9 cellular contexts compared by ENCODE assay signal in genomic region chr17:38451840-38452529, GRCh38. TPM values are rescaled to one million over a fixed set of nuclear protein-coding genes. Genes with fewer than 3 reads are reported as not detected.
A peak's percentile ranks its signal among the peaks of the same experiment; 100 is the strongest.
DNase-seq lines count a peak whose midpoint lies in the region; ATAC-seq and TF ChIP-seq lines count a peak whose summit lies in the region.
"Had no signal": no experiment of that assay in that cellular context is flagged by ENCODE, and none has a peak within 500 bp of the region (broad histone marks: within the 10 kb centered on the region; RNA-seq: fewer than 3 reads in every experiment).

No MANE protein-coding gene starts in this region.

- DNase-seq in AG10803 (ENCODE audit: low read depth) (peak; percentile 94), PC-9 (peak in 1 of 2 experiments; percentile 68), nephron progenitor cell (peak; percentile 46), HuH-7 (ENCODE audit: low spot score) (no peak), NOMO-1 treated with dmso at 0.1 percent for 144 hours (lab: John Stamatoyannopoulos, UW; ENCODE audit: unreplicated experiment) (no peak), NCI-H748 treated with DMSO at 0.1 percent for 48 hours (lab: John Stamatoyannopoulos, UW) (no peak)
- DNase-seq: MM.1S had no signal

- POLR2A ChIA-PET in PC-9 (lab: Charles Lee; ENCODE audit: unreplicated experiment) = interaction anchor here (0.5 to 2.4 kb wide), 11 partner anchors 9 to 1700 kb away, joined by 3 to 53 read pairs (median 5); no protein-coding TSS in a partner anchor

- TF ChIP-seq CTCF in AG10803 (conservative IDR thresholded peaks at IDR 0.05; ENCODE audit: low read length) (no peak), PC-9 (conservative IDR thresholded peaks at IDR 0.05) (no peak), nephron progenitor cell (IDR thresholded peaks at IDR 0.05) (no peak)

- H3K9me2 ChIP-seq in PC-9 (ENCODE audit: insufficient read depth) = no peaks in the 10 kb centered on the region

- H3K4me3 ChIP-seq in AG10803 (ENCODE audit: low read length) (peak overlapping the region; percentile 70), PC-9 (no peak overlapping the region), esophagus (ENCODE audit: low read depth in 1 of 2, low read length in 2 of 2) (peak overlapping the region in 1 of 2 donors; percentile 45)

- H3K27ac ChIP-seq in PC-9 (peak overlapping the region; percentile 81), esophagus (ENCODE audit: low read depth in 2 of 2, low read length in 1 of 2) (peak overlapping the region; percentile 54 to 92)

- CTCF ChIA-PET in PC-9 (lab: Charles Lee) = interaction anchor here (0.6 to 1.9 kb wide), 3 partner anchors 13 to 794 kb away, joined by 3 to 11 read pairs (median 6); no protein-coding TSS in a partner anchor

- intact Hi-C loops in PC-9 (cut with micrococcal nuclease; ENCODE audit: unreplicated experiment) = loop anchor here (1.0 to 5.0 kb wide), 2 partner anchors 23 to 415 kb away; no protein-coding TSS in a partner anchor

- H3K27me3 Mint-ChIP-seq in nephron progenitor cell (ENCODE audit: low read depth, poor library complexity) = peaks cover 3% of the 10 kb centered on the region

- ATAC-seq in GM21447 (IDR thresholded peaks at IDR 0.05; ENCODE audit: unreplicated experiment) = no peak

- peak overlapping the region; percentile 88 for H3K4me3 Mint-ChIP-seq in nephron progenitor cell

- no peaks in the 10 kb centered on the region for H3K36me3 Mint-ChIP-seq in nephron progenitor cell (ENCODE audit: low read depth)

- H3K9me3 ChIP-seq in PC-9 (ENCODE audit: insufficient read depth, low read depth) (no peaks in the 10 kb centered on the region), esophagus (ENCODE audit: control insufficient read depth in 2 of 2, insufficient read depth in 1 of 2, low read depth in 1 of 2, low read length in 1 of 2) (no peaks in the 10 kb centered on the region)

- no peaks in the 10 kb centered on the region for H3K9me3 Mint-ChIP-seq in nephron progenitor cell

- H3K4me1 ChIP-seq in PC-9 (replicated peaks; ENCODE audit: insufficient read depth) = peaks cover 88% of the 10 kb centered on the region
- peaks cover 18 to 57% of the 10 kb centered on the region in 2 donors for H3K4me1 ChIP-seq in esophagus (ENCODE audit: control insufficient read depth in 2 of 2, insufficient read depth in 2 of 2, low read length in 1 of 2)

- H3K4me1 Mint-ChIP-seq in nephron progenitor cell = peaks cover 81% of the 10 kb centered on the region

- peaks cover 18% of the 10 kb centered on the region for H4K20me1 ChIP-seq in PC-9 (ENCODE audit: insufficient read depth)

- WGBS in esophagus, 2 donors = 28 to 35% methylated on average over 15 to 18 of the region's 18 CpGs

- H3K79me2 ChIP-seq in PC-9 (ENCODE audit: low read depth) = peaks cover 39% of the 10 kb centered on the region

- peak overlapping the region; percentile 24 for H3K27ac Mint-ChIP-seq in nephron progenitor cell

- no peak overlapping the region for H2AFZ ChIP-seq in PC-9

- H3K36me3 ChIP-seq in PC-9 (ENCODE audit: low read depth) (no peaks in the 10 kb centered on the region), esophagus (ENCODE audit: control insufficient read depth in 2 of 2, insufficient read depth in 2 of 2, low read length in 1 of 2) (peaks cover 0 to 2% of the 10 kb centered on the region in 2 donors)

- H3K4me2 ChIP-seq in PC-9 = peak overlapping the region; percentile 49

- H3K27me3 ChIP-seq in PC-9 (ENCODE audit: insufficient read depth, low read depth) (no peaks in the 10 kb centered on the region), esophagus (ENCODE audit: control insufficient read depth in 1 of 2, insufficient read depth in 2 of 2, low read length in 2 of 2) (no peaks in the 10 kb centered on the region)

- no TSS peak for BruUV-seq in PC-9 (replicated peaks; lab: Mats Ljungman, UMichigan)

- H3F3A ChIP-seq in PC-9 (ENCODE audit: insufficient read depth, low read depth) = peaks cover 49% of the 10 kb centered on the region

RNA-seq across cellular contexts. Expression of gene ARHGAP23, which starts 23.7 kb away (rescaled TPM):
- total RNA-seq in PC-9 (2021) = 129 and 137 TPM in 2 replicates
- polyA plus RNA-seq in esophagus = 10 to 100 TPM; 36.0 to 45.2 TPM

Comparison
In these comparisons a context has a peak if more than half of its experiments do, and no peak if none do; other contexts are left out.
1. DNase-seq: peak in AG10803 (single experiment) and nephron progenitor cell (single experiment); none in HuH-7 (single experiment), NOMO-1 treated with dmso at 0.1 percent for 144 hours (single experiment) and NCI-H748 treated with DMSO at 0.1 percent for 48 hours (single experiment).